25 cellular contexts compared by ENCODE assay signal in genomic region chr2:590214-591175, GRCh38.
"Had no signal": no experiment of that assay in that cellular context is flagged by ENCODE, and none has a peak within 500 bp of the region (broad histone marks: within the 10 kb centered on the region; RNA-seq: fewer than 3 reads in every experiment).

No MANE protein-coding gene starts in this region.

- H3K4me3 Mint-ChIP-seq: activated B cell treated with CpG ODN at 0.5 μM for 24 hours; activated CD4-positive, alpha-beta T cell treated with anti-CD3 and anti-CD28 coated beads, Interleukin-2, amount 10 ng/mL, durations not matched to agents 24 days and 14 days; activated CD8-positive, alpha-beta memory T cell treated with anti-CD3 and anti-CD28 coated beads, Interleukin-2, amount 10 ng/mL, durations not matched to agents 7 days and 5 days; activated naive CD4-positive, alpha-beta T cell treated with anti-CD3 and anti-CD28 coated beads, Interleukin-2, amount 50 U/mL, for 24 hours; activated T-cell treated with anti-CD3 and anti-CD28 coated beads, Interleukin-2, amount 50 U/mL, for 24 hours; activated T-helper 1 cell treated with anti-CD3 and anti-CD28 coated beads, Interleukin-12 subunit alpha, Interleukin-12 subunit beta, Interleukin-2, Interleukin-4 antibody, amounts not matched to agents 30 ng/mL and 10 ng/mL and 1 ng/mL, durations not matched to agents 14 hours and 24 hours and 36 hours; T-cell had no signal

- H3K27ac Mint-ChIP-seq: activated B cell treated with CpG ODN at 0.5 μM for 24 hours; activated CD4-positive, alpha-beta T cell treated with anti-CD3 and anti-CD28 coated beads, Interleukin-2, amount 10 ng/mL, durations not matched to agents 24 days and 14 days; activated CD8-positive, alpha-beta memory T cell treated with anti-CD3 and anti-CD28 coated beads, Interleukin-2, amount 10 ng/mL, durations not matched to agents 7 days and 5 days; activated naive CD4-positive, alpha-beta T cell treated with anti-CD3 and anti-CD28 coated beads, Interleukin-2, amount 50 U/mL, for 24 hours; activated T-cell treated with anti-CD3 and anti-CD28 coated beads, Interleukin-2, amount 50 U/mL, for 24 hours; activated T-helper 1 cell treated with anti-CD3 and anti-CD28 coated beads, Interleukin-12 subunit alpha, Interleukin-12 subunit beta, Interleukin-2, Interleukin-4 antibody, amounts not matched to agents 30 ng/mL and 10 ng/mL and 1 ng/mL, durations not matched to agents 14 hours and 24 hours and 36 hours had no signal

- DNase-seq: activated B cell treated with CpG ODN at 0.5 μM for 24 hours; activated CD4-positive, alpha-beta T cell treated with anti-CD3 and anti-CD28 coated beads for 1 hour; activated CD4-positive, alpha-beta T cell treated with anti-CD3 and anti-CD28 coated beads, Interleukin-2, amount 10 ng/mL, durations not matched to agents 24 days and 14 days; activated CD4-positive, alpha-beta T cell treated with anti-CD3 and anti-CD28 coated beads, Interleukin-2, amount 50 U/mL, for 48 hours; activated CD8-positive, alpha-beta memory T cell treated with anti-CD3 and anti-CD28 coated beads, Interleukin-2, amount 10 ng/mL, durations not matched to agents 7 days and 5 days; activated effector memory CD4-positive, alpha-beta T cell treated with Interleukin-2 at 50 U/mL for 16 hours; activated naive CD4-positive, alpha-beta T cell; activated T-cell treated with anti-CD3 and anti-CD28 coated beads, Interleukin-2, amount 50 U/mL, for 24 hours; central memory CD4-positive, alpha-beta T cell; MM.1S; NCI-H1105; NCI-H1436 treated with DMSO at 0.1 percent for 48 hours; NCI-H187; NCI-H2081 treated with DMSO at 0.1 percent for 48 hours; NCI-H2227 treated with DMSO at 0.1 percent for 48 hours; NCI-H446 treated with DMSO at 0.1 percent for 48 hours; NCI-H524 treated with DMSO at 0.1 percent for 48 hours; PC-3; SHP77 treated with DMSO at 0.1 percent for 48 hours; T-cell; T-helper 2 cell; T1000 had no signal

- H3K27ac ChIP-seq: KMS-11 had no signal

- ATAC-seq: activated CD8-positive, alpha-beta memory T cell treated with anti-CD3 and anti-CD28 coated beads, Interleukin-2, amount 10 ng/mL, durations not matched to agents 7 days and 5 days; PC-3; T-cell had no signal

- H3K36me3 Mint-ChIP-seq: activated CD8-positive, alpha-beta memory T cell treated with anti-CD3 and anti-CD28 coated beads, Interleukin-2, amount 10 ng/mL, durations not matched to agents 7 days and 5 days; activated naive CD4-positive, alpha-beta T cell treated with anti-CD3 and anti-CD28 coated beads, Interleukin-2, amount 50 U/mL, for 24 hours; T-cell had no signal

- H3K9me3 Mint-ChIP-seq: activated B cell treated with CpG ODN at 0.5 μM for 24 hours; activated CD4-positive, alpha-beta T cell treated with anti-CD3 and anti-CD28 coated beads, Interleukin-2, amount 10 ng/mL, durations not matched to agents 24 days and 14 days; activated naive CD4-positive, alpha-beta T cell treated with anti-CD3 and anti-CD28 coated beads, Interleukin-2, amount 50 U/mL, for 24 hours; activated T-cell treated with anti-CD3 and anti-CD28 coated beads, Interleukin-2, amount 50 U/mL, for 24 hours; activated T-helper 1 cell treated with anti-CD3 and anti-CD28 coated beads, Interleukin-12 subunit alpha, Interleukin-12 subunit beta, Interleukin-2, Interleukin-4 antibody, amounts not matched to agents 30 ng/mL and 10 ng/mL and 1 ng/mL, durations not matched to agents 14 hours and 24 hours and 36 hours; T-cell had no signal
